Comparison of ENCODE assay signal across 2 cellular contexts in the genomic region with DNA sequence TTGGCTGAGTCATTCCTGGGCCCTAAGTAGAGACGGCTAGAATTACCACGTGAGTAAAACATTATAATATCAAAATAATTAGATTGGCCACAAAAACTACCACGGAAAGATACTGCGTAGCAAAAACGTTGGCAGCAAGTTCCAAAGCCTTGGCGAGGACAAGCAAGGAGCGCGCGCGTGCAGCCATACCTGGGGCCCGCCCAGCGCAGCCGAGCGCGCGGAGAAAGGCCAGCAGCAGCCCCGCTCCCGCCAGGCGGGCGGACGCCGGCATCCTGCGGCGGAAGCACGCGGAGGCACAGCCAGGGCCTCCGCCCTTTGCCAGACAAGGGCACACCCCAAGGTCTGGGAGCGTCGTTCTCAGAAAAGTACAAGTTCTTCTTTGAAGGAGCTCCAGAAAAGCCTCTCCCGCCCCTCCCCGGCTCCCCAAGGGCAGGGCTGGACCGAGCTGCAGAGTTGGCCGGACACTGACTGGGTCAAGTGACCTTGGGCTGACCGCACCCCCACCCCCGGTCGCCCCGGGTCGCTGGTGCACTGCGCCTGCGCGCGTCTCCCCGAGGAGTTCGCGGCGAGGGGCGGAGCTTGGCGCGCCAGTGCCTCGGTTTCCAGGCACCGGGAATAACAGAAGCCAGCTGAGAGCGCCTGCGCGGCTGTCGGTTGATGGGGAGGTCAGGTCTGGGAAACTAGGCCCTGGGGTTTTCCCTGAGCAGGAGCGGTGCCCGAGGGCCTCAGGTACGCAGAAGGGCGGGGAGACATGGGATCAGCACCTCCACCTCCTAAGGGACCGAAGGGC.
A peak's percentile ranks its signal among the peaks of the same experiment; 100 is the strongest.
TF ChIP-seq lines count a peak whose summit lies in the region.

TSS of gene ZC2HC1C (plus strand) at position 621 of the 790 bp plus-strand sequence. CDS start 933 bp downstream, outside the sequence.

TF ChIP-seq in HEK293, 187 proteins besides CTCF, POLR2A, EP300 and RAD21 (continued from another document and continues in another):
- TF ChIP-seq ZNF221 (tag by site-specific recombination; IDR thresholded peaks at IDR 0.05; ENCODE audit: borderline replicate concordance) = no peak
- TF ChIP-seq, protein P1, sequence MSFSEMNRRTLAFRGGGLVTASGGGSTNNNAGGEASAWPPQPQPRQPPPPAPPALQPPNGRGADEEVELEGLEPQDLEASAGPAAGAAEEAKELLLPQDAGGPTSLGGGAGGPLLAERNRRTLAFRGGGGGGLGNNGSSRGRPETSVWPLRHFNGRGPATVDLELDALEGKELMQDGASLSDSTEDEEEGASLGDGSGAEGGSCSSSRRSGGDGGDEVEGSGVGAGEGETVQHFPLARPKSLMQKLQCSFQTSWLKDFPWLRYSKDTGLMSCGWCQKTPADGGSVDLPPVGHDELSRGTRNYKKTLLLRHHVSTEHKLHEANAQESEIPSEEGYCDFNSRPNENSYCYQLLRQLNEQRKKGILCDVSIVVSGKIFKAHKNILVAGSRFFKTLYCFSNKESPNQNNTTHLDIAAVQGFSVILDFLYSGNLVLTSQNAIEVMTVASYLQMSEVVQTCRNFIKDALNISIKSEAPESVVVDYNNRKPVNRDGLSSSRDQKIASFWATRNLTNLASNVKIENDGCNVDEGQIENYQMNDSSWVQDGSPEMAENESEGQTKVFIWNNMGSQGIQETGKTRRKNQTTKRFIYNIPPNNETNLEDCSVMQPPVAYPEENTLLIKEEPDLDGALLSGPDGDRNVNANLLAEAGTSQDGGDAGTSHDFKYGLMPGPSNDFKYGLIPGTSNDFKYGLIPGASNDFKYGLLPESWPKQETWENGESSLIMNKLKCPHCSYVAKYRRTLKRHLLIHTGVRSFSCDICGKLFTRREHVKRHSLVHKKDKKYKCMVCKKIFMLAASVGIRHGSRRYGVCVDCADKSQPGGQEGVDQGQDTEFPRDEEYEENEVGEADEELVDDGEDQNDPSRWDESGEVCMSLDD (tag by site-specific recombination; IDR thresholded peaks at IDR 0.05) = peak; percentile 78
- no peak for TF ChIP-seq ZNF701 (tag by site-specific recombination; IDR thresholded peaks at IDR 0.05)
- no peak for TF ChIP-seq ZNF654 (tag by site-specific recombination; IDR thresholded peaks at IDR 0.05; ENCODE audit: low read depth)
- TF ChIP-seq, protein P2, sequence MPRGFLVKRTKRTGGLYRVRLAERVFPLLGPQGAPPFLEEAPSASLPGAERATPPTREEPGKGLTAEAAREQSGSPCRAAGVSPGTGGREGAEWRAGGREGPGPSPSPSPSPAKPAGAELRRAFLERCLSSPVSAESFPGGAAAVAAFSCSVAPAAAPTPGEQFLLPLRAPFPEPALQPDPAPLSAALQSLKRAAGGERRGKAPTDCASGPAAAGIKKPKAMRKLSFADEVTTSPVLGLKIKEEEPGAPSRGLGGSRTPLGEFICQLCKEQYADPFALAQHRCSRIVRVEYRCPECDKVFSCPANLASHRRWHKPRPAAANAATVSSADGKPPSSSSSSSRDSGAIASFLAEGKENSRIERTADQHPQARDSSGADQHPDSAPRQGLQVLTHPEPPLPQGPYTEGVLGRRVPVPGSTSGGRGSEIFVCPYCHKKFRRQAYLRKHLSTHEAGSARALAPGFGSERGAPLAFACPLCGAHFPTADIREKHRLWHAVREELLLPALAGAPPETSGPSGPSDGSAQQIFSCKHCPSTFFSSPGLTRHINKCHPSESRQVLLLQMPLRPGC (tag by site-specific recombination; IDR thresholded peaks at IDR 0.05) = no peak
- no peak for TF ChIP-seq ZNF362 (tag by site-specific recombination; IDR thresholded peaks at IDR 0.05)
- TF ChIP-seq, protein P3, sequence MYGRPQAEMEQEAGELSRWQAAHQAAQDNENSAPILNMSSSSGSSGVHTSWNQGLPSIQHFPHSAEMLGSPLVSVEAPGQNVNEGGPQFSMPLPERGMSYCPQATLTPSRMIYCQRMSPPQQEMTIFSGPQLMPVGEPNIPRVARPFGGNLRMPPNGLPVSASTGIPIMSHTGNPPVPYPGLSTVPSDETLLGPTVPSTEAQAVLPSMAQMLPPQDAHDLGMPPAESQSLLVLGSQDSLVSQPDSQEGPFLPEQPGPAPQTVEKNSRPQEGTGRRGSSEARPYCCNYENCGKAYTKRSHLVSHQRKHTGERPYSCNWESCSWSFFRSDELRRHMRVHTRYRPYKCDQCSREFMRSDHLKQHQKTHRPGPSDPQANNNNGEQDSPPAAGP (tag by site-specific recombination; IDR thresholded peaks at IDR 0.05) = 0 out of 2 replicates have a peak, but pooled peaks have one; percentile 24
- TF ChIP-seq, protein P4, sequence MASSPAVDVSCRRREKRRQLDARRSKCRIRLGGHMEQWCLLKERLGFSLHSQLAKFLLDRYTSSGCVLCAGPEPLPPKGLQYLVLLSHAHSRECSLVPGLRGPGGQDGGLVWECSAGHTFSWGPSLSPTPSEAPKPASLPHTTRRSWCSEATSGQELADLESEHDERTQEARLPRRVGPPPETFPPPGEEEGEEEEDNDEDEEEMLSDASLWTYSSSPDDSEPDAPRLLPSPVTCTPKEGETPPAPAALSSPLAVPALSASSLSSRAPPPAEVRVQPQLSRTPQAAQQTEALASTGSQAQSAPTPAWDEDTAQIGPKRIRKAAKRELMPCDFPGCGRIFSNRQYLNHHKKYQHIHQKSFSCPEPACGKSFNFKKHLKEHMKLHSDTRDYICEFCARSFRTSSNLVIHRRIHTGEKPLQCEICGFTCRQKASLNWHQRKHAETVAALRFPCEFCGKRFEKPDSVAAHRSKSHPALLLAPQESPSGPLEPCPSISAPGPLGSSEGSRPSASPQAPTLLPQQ (tag by site-specific recombination; IDR thresholded peaks at IDR 0.05) = no peak; the same call in 1 of the 2 replicates
- no peak for TF ChIP-seq ZNF155 (tag by site-specific recombination; IDR thresholded peaks at IDR 0.05)
- TF ChIP-seq ZNF311 (tag by site-specific recombination; IDR thresholded peaks at IDR 0.05; ENCODE audit: borderline replicate concordance) = no peak
- no peak for TF ChIP-seq ZNF174 (tag by site-specific recombination; IDR thresholded peaks at IDR 0.05)
- TF ChIP-seq ZNF157 (tag by site-specific recombination; IDR thresholded peaks at IDR 0.05) = no peak
- no peak for TF ChIP-seq ZNF48 (tag by site-specific recombination; IDR thresholded peaks at IDR 0.05)
- peak; percentile 43; the same call in 1 of the 2 replicates for TF ChIP-seq KLF16 (tag by site-specific recombination; IDR thresholded peaks at IDR 0.05)
- no peak for TF ChIP-seq ZNF121 (tag by site-specific recombination; IDR thresholded peaks at IDR 0.05)
- TF ChIP-seq ZNF433 (tag by site-specific recombination; IDR thresholded peaks at IDR 0.05; ENCODE audit: low read depth) = no peak
- no peak for TF ChIP-seq MZF1 (tag by site-specific recombination; IDR thresholded peaks at IDR 0.05; ENCODE audit: borderline replicate concordance)
- no peak for TF ChIP-seq ZNF768 (tag by site-specific recombination; IDR thresholded peaks at IDR 0.05)
- TF ChIP-seq GLIS2 (tag by site-specific recombination; IDR thresholded peaks at IDR 0.05) = no peak
- 0 out of 2 replicates have a peak, but pooled peaks have one; percentile 12 for TF ChIP-seq ZFHX2 (tag by site-specific recombination; conservative IDR thresholded peaks at IDR 0.05)
- TF ChIP-seq ZNF391 (tag by site-specific recombination; IDR thresholded peaks at IDR 0.05; ENCODE audit: borderline replicate concordance, low read depth) = no peak
- no peak for TF ChIP-seq ZNF426 (tag by site-specific recombination; IDR thresholded peaks at IDR 0.05)

TF ChIP-seq in K562, 482 proteins besides CTCF, POLR2A, EP300 and RAD21 (continued from another document and continues in another):
- no peak for TF ChIP-seq ARNT (IDR thresholded peaks at IDR 0.05)
- TF ChIP-seq ZNF644 (tag; IDR thresholded peaks at IDR 0.05; ENCODE audit: low read depth) = no peak
- TF ChIP-seq, protein P5, sequence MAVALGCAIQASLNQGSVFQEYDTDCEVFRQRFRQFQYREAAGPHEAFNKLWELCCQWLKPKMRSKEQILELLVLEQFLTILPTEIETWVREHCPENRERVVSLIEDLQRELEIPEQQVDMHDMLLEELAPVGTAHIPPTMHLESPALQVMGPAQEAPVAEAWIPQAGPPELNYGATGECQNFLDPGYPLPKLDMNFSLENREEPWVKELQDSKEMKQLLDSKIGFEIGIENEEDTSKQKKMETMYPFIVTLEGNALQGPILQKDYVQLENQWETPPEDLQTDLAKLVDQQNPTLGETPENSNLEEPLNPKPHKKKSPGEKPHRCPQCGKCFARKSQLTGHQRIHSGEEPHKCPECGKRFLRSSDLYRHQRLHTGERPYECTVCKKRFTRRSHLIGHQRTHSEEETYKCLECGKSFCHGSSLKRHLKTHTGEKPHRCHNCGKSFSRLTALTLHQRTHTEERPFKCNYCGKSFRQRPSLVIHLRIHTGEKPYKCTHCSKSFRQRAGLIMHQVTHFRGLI (CRISPR knock-in tag; IDR thresholded peaks at IDR 0.05) = no peak
- TF ChIP-seq, protein P6, sequence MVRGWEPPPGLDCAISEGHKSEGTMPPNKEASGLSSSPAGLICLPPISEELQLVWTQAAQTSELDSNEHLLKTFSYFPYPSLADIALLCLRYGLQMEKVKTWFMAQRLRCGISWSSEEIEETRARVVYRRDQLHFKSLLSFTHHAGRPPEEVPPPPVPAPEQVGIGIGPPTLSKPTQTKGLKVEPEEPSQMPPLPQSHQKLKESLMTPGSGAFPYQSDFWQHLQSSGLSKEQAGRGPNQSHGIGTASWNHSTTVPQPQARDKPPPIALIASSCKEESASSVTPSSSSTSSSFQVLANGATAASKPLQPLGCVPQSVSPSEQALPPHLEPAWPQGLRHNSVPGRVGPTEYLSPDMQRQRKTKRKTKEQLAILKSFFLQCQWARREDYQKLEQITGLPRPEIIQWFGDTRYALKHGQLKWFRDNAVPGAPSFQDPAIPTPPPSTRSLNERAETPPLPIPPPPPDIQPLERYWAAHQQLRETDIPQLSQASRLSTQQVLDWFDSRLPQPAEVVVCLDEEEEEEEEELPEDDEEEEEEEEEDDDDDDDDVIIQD (CRISPR knock-in tag; IDR thresholded peaks at IDR 0.05) = no peak
- TF ChIP-seq CHD1 (IDR thresholded peaks at IDR 0.05; ENCODE audit: low read length) = no peak
- TF ChIP-seq ZNF507 (tag; conservative IDR thresholded peaks at IDR 0.05) = no peak
- TF ChIP-seq KDM2B (CRISPR knock-in tag; IDR thresholded peaks at IDR 0.05) = no peak
- no peak for TF ChIP-seq MEF2D (tag; conservative IDR thresholded peaks at IDR 0.05; ENCODE audit: low read depth)
- TF ChIP-seq POLR3G (IDR thresholded peaks at IDR 0.05; ENCODE audit: extremely low read depth, insufficient read length, insufficient replicate concordance) = no peak
- peak; percentile 57; the same call in 1 of the 2 replicates for TF ChIP-seq ZNF511 (CRISPR knock-in tag; IDR thresholded peaks at IDR 0.05)
- no peak for TF ChIP-seq ZNF23 (CRISPR knock-in tag; IDR thresholded peaks at IDR 0.05)
- no peak for TF ChIP-seq HINFP (tag; conservative IDR thresholded peaks at IDR 0.05; ENCODE audit: low read depth)
- no peak for TF ChIP-seq GTF2E2 (tag; IDR thresholded peaks at IDR 0.05)
- TF ChIP-seq TAF1 (IDR thresholded peaks at IDR 0.05; ENCODE audit: control insufficient read depth, extremely low read depth, insufficient read depth, low read length, severe bottlenecking) = peak; percentile 65
- TF ChIP-seq HDGF (IDR thresholded peaks at IDR 0.05) = no peak
- no peak for TF ChIP-seq DLX4 (CRISPR knock-in tag; IDR thresholded peaks at IDR 0.05)
- no peak for TF ChIP-seq PBX2 (CRISPR knock-in tag; IDR thresholded peaks at IDR 0.05; ENCODE audit: low read depth)
- no peak for TF ChIP-seq PBX2 (tag; conservative IDR thresholded peaks at IDR 0.05; ENCODE audit: low read depth)
- peak; percentile 20; the same call in 1 of the 2 replicates for TF ChIP-seq LEF1 (IDR thresholded peaks at IDR 0.05)
- TF ChIP-seq TRIM28 (IDR thresholded peaks at IDR 0.05) = no peak
- peak; percentile 95 for TF ChIP-seq CXXC5 (CRISPR knock-in tag; IDR thresholded peaks at IDR 0.05)
- no peak for TF ChIP-seq BDP1 (IDR thresholded peaks at IDR 0.05; ENCODE audit: insufficient read depth, insufficient read length)
- peak; percentile 57 for TF ChIP-seq SMAD1 (IDR thresholded peaks at IDR 0.05; ENCODE audit: low read depth, low read length, partially characterized antibody)
- TF ChIP-seq DDX20 (tag; IDR thresholded peaks at IDR 0.05; ENCODE audit: low read depth) = no peak
- peak; percentile 85 for TF ChIP-seq RNF2 (IDR thresholded peaks at IDR 0.05)
- no peak for TF ChIP-seq FOXJ3 (CRISPR knock-in tag; IDR thresholded peaks at IDR 0.05)
- peak; percentile 95 for TF ChIP-seq POLR2G (IDR thresholded peaks at IDR 0.05; ENCODE audit: low read depth, low read length)
- TF ChIP-seq FOXM1 (IDR thresholded peaks at IDR 0.05; ENCODE audit: low read depth) = no peak
- no peak for TF ChIP-seq FOXM1 (CRISPR knock-in tag; IDR thresholded peaks at IDR 0.05; ENCODE audit: low read depth)
